ENCODE assay signal across 16 cellular contexts in the genomic region with DNA sequence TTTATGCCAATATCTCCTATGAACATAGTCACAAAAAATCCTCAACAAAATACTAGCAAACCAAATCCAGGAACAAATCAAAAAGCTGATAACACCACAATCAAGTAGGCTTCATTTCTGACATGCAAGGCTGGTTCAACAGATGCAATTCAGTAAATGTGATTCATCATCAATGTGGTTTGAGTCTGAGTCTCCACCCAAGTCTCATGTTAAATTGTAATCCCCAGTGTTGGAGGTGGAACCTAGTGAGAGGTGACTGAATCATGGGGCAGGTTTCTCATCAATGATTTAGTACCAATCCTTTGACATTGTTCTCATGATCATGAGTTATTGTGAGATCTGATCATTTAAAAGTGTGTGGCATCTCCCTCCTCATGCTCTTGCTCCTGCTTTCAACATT.
"Had no signal": no experiment of that assay in that cellular context is flagged by ENCODE, and none has a peak within 500 bp of the region (broad histone marks: within the 10 kb centered on the region; RNA-seq: fewer than 3 reads in every experiment).

No MANE protein-coding gene starts in this region.

- H3K4me3 ChIP-seq: left lung, lung, right lobe of liver, tibial artery had no signal

- DNase-seq: activated CD4-positive, alpha-beta T cell treated with anti-CD3 and anti-CD28 coated beads for 1 hour; activated CD4-positive, alpha-beta T cell treated with anti-CD3 and anti-CD28 coated beads, Interleukin-2, amount 50 U/mL, for 1 hour; activated CD8-positive, alpha-beta T cell treated with anti-CD3 and anti-CD28 coated beads, Interleukin-2, amount 10 ng/mL, durations not matched to agents 7 days and 5 days; activated T-cell treated with anti-CD3 and anti-CD28 coated beads, Interleukin-2, amount 50 U/mL, for 1 hour; aorta; central memory CD4-positive, alpha-beta T cell; effector memory CD8-positive, alpha-beta T cell; left lung; naive thymus-derived CD4-positive, alpha-beta T cell; occipital lobe; right lobe of liver; small intestine; stimulated activated CD4-positive, alpha-beta T cell treated with anti-CD3 and anti-CD28 coated beads, Interleukin-2, amount 100 ng/mL, for 24 hours; stimulated activated naive CD8-positive, alpha-beta T cell treated with anti-CD3 and anti-CD28 coated beads, Interleukin-15, amount 100 ng/mL, for 72 hours; tibial artery had no signal

- H3K27me3 ChIP-seq: left lung, right lobe of liver, tibial artery had no signal

- H3K36me3 ChIP-seq: left lung, right lobe of liver, tibial artery had no signal

- H3K27ac ChIP-seq: left lung, right lobe of liver, tibial artery had no signal
